ENCODE assay signal across 20 cellular contexts in genomic region chr3:160455846-160456245, GRCh38. TPM values are rescaled to one million over a fixed set of nuclear protein-coding genes. Genes with fewer than 3 reads are reported as not detected.
DNase-seq lines count a peak whose midpoint lies in the region; ATAC-seq and TF ChIP-seq lines count a peak whose summit lies in the region.
"Had no signal": no experiment of that assay in that cellular context is flagged by ENCODE, and none has a peak within 500 bp of the region (broad histone marks: within the 10 kb centered on the region; RNA-seq: fewer than 3 reads in every experiment).

No MANE protein-coding gene starts in this region.

- H3K4me3 ChIP-seq in HUES6 (ENCODE audit: low read depth, low read length), result no peak overlapping the region
- no peak overlapping the region; the same call in 1 of the 2 replicates for H3K4me3 ChIP-seq in WERI-Rb-1 (ENCODE audit: low read depth, low read length)
- no peak overlapping the region for H3K4me3 ChIP-seq in heart right ventricle
- no peak overlapping the region for H3K4me3 ChIP-seq in esophagus muscularis mucosa
- H3K4me3 ChIP-seq: BLaER1 had no signal

- TF ChIP-seq EP300 in esophagus muscularis mucosa (IDR thresholded peaks at IDR 0.05), result no peak

- 86 to 87% methylated on average over 3 of the region's 3 CpGs for WGBS in heart right ventricle, 2 donors
- 90% methylated on average over 3 of the region's 3 CpGs for WGBS in esophagus muscularis mucosa

- H3K36me3 ChIP-seq in HUES6 (ENCODE audit: control insufficient read depth, insufficient read depth, low read length), result no peaks in the 10 kb centered on the region
- no peaks in the 10 kb centered on the region for H3K36me3 ChIP-seq in WERI-Rb-1
- H3K36me3 ChIP-seq in heart right ventricle, result no peaks in the 10 kb centered on the region
- H3K36me3 ChIP-seq in esophagus muscularis mucosa, result no peaks in the 10 kb centered on the region
- H3K36me3 ChIP-seq: BLaER1 had no signal

- H3K27me3 ChIP-seq in HUES6 (ENCODE audit: control insufficient read depth, insufficient read depth, low read length) (peaks cover 4% of the 10 kb centered on the region; the same call in 1 of the 2 replicates), WERI-Rb-1 (ENCODE audit: insufficient read depth, low read depth, severe bottlenecking) (no peaks in the 10 kb centered on the region), heart right ventricle (no peaks in the 10 kb centered on the region), esophagus muscularis mucosa (no peaks in the 10 kb centered on the region)
- H3K27me3 ChIP-seq: BLaER1 had no signal

- TF ChIP-seq POLR2A in esophagus muscularis mucosa (IDR thresholded peaks at IDR 0.05; ENCODE audit: low read depth), result no peak

- ATAC-seq in heart right ventricle (no peak), GM19328 (IDR thresholded peaks at IDR 0.05; ENCODE audit: unreplicated experiment) (no peak)
- ATAC-seq: CD8-positive, alpha-beta T cell had no signal

- H3K27ac ChIP-seq in HUES6 (ENCODE audit: low read depth, low read length), result no peak overlapping the region
- H3K27ac ChIP-seq in WERI-Rb-1, result peak overlapping the region; percentile 70
- peak overlapping the region; percentile 24 for H3K27ac ChIP-seq in substantia nigra (ENCODE audit: low read depth, low read length, poor library complexity, severe bottlenecking)
- H3K27ac ChIP-seq in heart right ventricle, result no peak overlapping the region
- no peak overlapping the region for H3K27ac ChIP-seq in esophagus muscularis mucosa (replicated peaks in 1 of 4)
- H3K27ac ChIP-seq: 22Rv1, BLaER1, C4-2B had no signal

- H3K4me1 ChIP-seq in HUES6 (ENCODE audit: control insufficient read depth, insufficient read depth, low read length) (peaks cover 3% of the 10 kb centered on the region; the same call in 1 of the 2 replicates), heart right ventricle (peaks cover 0 to 2% (median 0%) of the 10 kb centered on the region in 9 donors), esophagus muscularis mucosa (peaks cover 0 to under 1% (median under 1%) of the 10 kb centered on the region in 4 donors)
- H3K4me1 ChIP-seq: BLaER1, Caco-2 had no signal

- H3K9me3 ChIP-seq in HUES6 (ENCODE audit: control insufficient read depth, insufficient read depth, low read depth, low read length), result peaks cover 13% of the 10 kb centered on the region
- H3K9me3 ChIP-seq in WERI-Rb-1 (ENCODE audit: severe bottlenecking), result peaks cover 18% of the 10 kb centered on the region
- no peaks in the 10 kb centered on the region for H3K9me3 ChIP-seq in heart right ventricle
- H3K9me3 ChIP-seq in esophagus muscularis mucosa, result no peaks in the 10 kb centered on the region
- H3K9me3 ChIP-seq: Caco-2 had no signal

- peak overlapping the region; percentile 40 for H3K9ac ChIP-seq in HUES6 (ENCODE audit: low read length)
- H3K9ac ChIP-seq: BLaER1 had no signal

- TF ChIP-seq CTCF in WERI-Rb-1 (IDR thresholded peaks at IDR 0.05; ENCODE audit: low read depth, low read length), result no peak
- no peak for TF ChIP-seq CTCF in heart right ventricle (IDR thresholded peaks at IDR 0.05)
- TF ChIP-seq CTCF in esophagus muscularis mucosa (IDR thresholded peaks at IDR 0.05), result no peak

- intact Hi-C loops in heart right ventricle (cut with DNase I) (no loop called here), esophagus muscularis mucosa (cut with DNase I) (no loop called here)

- DNase-seq in DMS 273 (lab: John Stamatoyannopoulos, UW; ENCODE audit: unreplicated experiment) (peak; percentile 42), DMS 273 treated with DMSO at 0.1 percent for 48 hours (lab: John Stamatoyannopoulos, UW) (no peak), WERI-Rb-1 (peak; percentile 53), substantia nigra (lab: John Stamatoyannopoulos, UW) (no peak), heart right ventricle (no peak), esophagus muscularis mucosa (ENCODE audit: extremely low spot score) (no peak)
- DNase-seq: Caco-2; CD4-positive, CD25-positive, alpha-beta regulatory T cell; CD8-positive, alpha-beta T cell; DMS53; DMS79 treated with DMSO at 0.1 percent for 48 hours; GF-D8; H7; HCEC 1CT had no signal

RNA-seq across cellular contexts. Expression of gene TRIM59, which starts 6.3 kb away (rescaled TPM):
- total RNA-seq in heart right ventricle (1 to 10 TPM in 1 of 10 donors, under 1 TPM in 8, not detected in 1; 0.10 to 2.8 (median 0.60) TPM), esophagus muscularis mucosa (1 to 10 TPM; 1.3 to 3.8 (median 1.9) TPM)
- polyA plus RNA-seq in heart right ventricle, result under 1 TPM; 0.15 to 0.25 TPM
- total RNA-seq: G401 had no signal

RNA-seq across cellular contexts. Expression of gene SMC4, which starts 56.4 kb away (rescaled TPM):
- total RNA-seq in heart right ventricle (10 to 100 TPM; 10.6 to 36.2 (median 17.3) TPM), esophagus muscularis mucosa (10 to 100 TPM; 14.7 to 19.8 (median 17.9) TPM)
- 10 to 100 TPM in 1 of 2 donors, 1 to 10 TPM in 1; 8.9 to 38.6 TPM for polyA plus RNA-seq in heart right ventricle

RNA-seq across cellular contexts. Expression of gene IFT80, which starts 56.8 kb away (rescaled TPM):
- total RNA-seq in heart right ventricle, result 10 to 100 TPM in 9 of 10 donors, 1 to 10 TPM in 1; 6.9 to 16.3 (median 14.4) TPM
- 10 to 100 TPM in 1 of 2 donors, 1 to 10 TPM in 1; 5.3 to 14.4 TPM for polyA plus RNA-seq in heart right ventricle
- total RNA-seq in esophagus muscularis mucosa, result 10 to 100 TPM in 1 of 4 donors, 1 to 10 TPM in 3; 5.5 to 11.9 (median 9.7) TPM

Comparison
In these comparisons a context has a peak if more than half of its experiments do, and no peak if none do; other contexts are left out.
1. DNase-seq: peak in DMS 273 (single experiment) and WERI-Rb-1 (single experiment); none in DMS 273 treated with DMSO at 0.1 percent for 48 hours (single experiment), substantia nigra (0 of 49), heart right ventricle (0 of 2) and esophagus muscularis mucosa (single experiment).
2. H3K27ac ChIP-seq: peak in WERI-Rb-1 (single experiment) and substantia nigra (single experiment); none in HUES6 (single experiment), heart right ventricle (0 of 10) and esophagus muscularis mucosa (0 of 4).